ENCODE assay signal across 8 cellular contexts in genomic region chr19:35673121-35673804, GRCh38. TPM values are rescaled to one million over a fixed set of nuclear protein-coding genes. Genes with fewer than 3 reads are reported as not detected.
DNase-seq lines count a peak whose midpoint lies in the region; ATAC-seq, FAIRE-seq and TF ChIP-seq lines count a peak whose summit lies in the region.

No MANE protein-coding gene starts in this region.

- H3K27ac ChIP-seq in OCI-LY3 (ENCODE audit: low read length): no peak overlapping the region
- no peak overlapping the region for H3K27ac ChIP-seq in right atrium auricular region

- intact Hi-C loops in head of caudate nucleus (cut with DNase I): no loop called here

- FAIRE-seq in GM12892 (lab: Jason Lieb, UNC): peak; percentile 82

- H4K20me1 ChIP-seq in OCI-LY3 (ENCODE audit: insufficient read depth, low read length): no peaks in the 10 kb centered on the region

- H2AFZ ChIP-seq in OCI-LY3 (ENCODE audit: low read depth, low read length): peak overlapping the region; percentile 95

- H3K4me2 ChIP-seq in OCI-LY3 (ENCODE audit: low read length): peak overlapping the region; percentile 83

- peak overlapping the region; percentile 9 to 81 for H3K27ac Mint-ChIP-seq in activated naive CD4-positive, alpha-beta T cell treated with anti-CD3 and anti-CD28 coated beads, Interleukin-2, amount 50 U/mL, for 72 hours

- H3K4me1 ChIP-seq in OCI-LY3 (ENCODE audit: low read length) (no peaks in the 10 kb centered on the region), right atrium auricular region (peaks cover 0 to 9% of the 10 kb centered on the region in 2 donors)

- no peaks in the 10 kb centered on the region for H3K79me2 ChIP-seq in OCI-LY3 (ENCODE audit: low read length)

- H3K4me3 ChIP-seq in OCI-LY3 (ENCODE audit: low read length) (peak overlapping the region; percentile 83), right atrium auricular region (peak overlapping the region; percentile 2 to 31)

- no peak for TF ChIP-seq POLR2A in GM12892 (IDR thresholded peaks at IDR 0.05; ENCODE audit: low read depth, low read length)

- no peaks in the 10 kb centered on the region for H3K9me3 ChIP-seq in OCI-LY3 (ENCODE audit: insufficient read depth, low read length)
- no peaks in the 10 kb centered on the region for H3K9me3 ChIP-seq in right atrium auricular region

- peak; percentile 94 to 95 for ATAC-seq in activated naive CD4-positive, alpha-beta T cell treated with anti-CD3 and anti-CD28 coated beads, Interleukin-2, amount 50 U/mL, for 72 hours
- ATAC-seq in HG02763 (IDR thresholded peaks at IDR 0.05; ENCODE audit: unreplicated experiment): no peak

- peak overlapping the region; percentile 55 for H3K9ac ChIP-seq in OCI-LY3 (ENCODE audit: low read length)

- peak; percentile 49 for DNase-seq in GM12892 (ENCODE audit: insufficient read length)
- peak; percentile 64 to 67 for DNase-seq in activated naive CD4-positive, alpha-beta T cell treated with anti-CD3 and anti-CD28 coated beads, Interleukin-2, amount 50 U/mL, for 72 hours (ENCODE audit: low spot score in 2 of 2)
- DNase-seq in right atrium auricular region (ENCODE audit: low spot score): peak; percentile 60
- peak; percentile 41 to 55 (median 47) for DNase-seq in stimulated activated CD4-positive, alpha-beta T cell treated with anti-CD3 and anti-CD28 coated beads, Interleukin-12 subunit alpha, Interleukin-12 subunit beta, amount 100 ng/mL, for 48 hours (ENCODE audit: low read depth in 2 of 3, low spot score in 1 of 3)
- DNase-seq in amygdala (lab: John Stamatoyannopoulos, UW): no peak
- DNase-seq in head of caudate nucleus: no peak

- peaks cover 0 to 6% of the 10 kb centered on the region in 2 donors for H3K36me3 Mint-ChIP-seq in activated naive CD4-positive, alpha-beta T cell treated with anti-CD3 and anti-CD28 coated beads, Interleukin-2, amount 50 U/mL, for 72 hours

- TF ChIP-seq CTCF in OCI-LY3 (IDR thresholded peaks at IDR 0.05; ENCODE audit: low read depth, low read length) (no peak), right atrium auricular region (IDR thresholded peaks at IDR 0.05) (no peak)

- no peaks in the 10 kb centered on the region for H3K36me3 ChIP-seq in OCI-LY3 (replicated peaks; ENCODE audit: low read depth, low read length)
- no peaks in the 10 kb centered on the region for H3K36me3 ChIP-seq in right atrium auricular region

- H3K27me3 ChIP-seq in OCI-LY3 (ENCODE audit: low read depth, low read length): peaks cover 18% of the 10 kb centered on the region
- peaks cover 0 to 9% of the 10 kb centered on the region in 2 donors for H3K27me3 ChIP-seq in right atrium auricular region

- H3K9me3 Mint-ChIP-seq in activated naive CD4-positive, alpha-beta T cell treated with anti-CD3 and anti-CD28 coated beads, Interleukin-2, amount 50 U/mL, for 72 hours: no peaks in the 10 kb centered on the region

RNA-seq across cellular contexts. Expression of gene UPK1A, which starts 6.9 kb away (rescaled TPM):
- polyA plus RNA-seq in GM12892 (2012; ENCODE audit: missing spikeins): 0.21 TPM
- total RNA-seq in activated naive CD4-positive, alpha-beta T cell treated with anti-CD3 and anti-CD28 coated beads, Interleukin-2, amount 50 U/mL, for 72 hours: 1 to 10 TPM in 1 of 2 donors, not detected in 1; 4.4 TPM
- not detected for total RNA-seq in right atrium auricular region

RNA-seq across cellular contexts. Expression of gene COX6B1, which starts 25.1 kb away (rescaled TPM):
- polyA plus RNA-seq in GM12892 (2012; ENCODE audit: missing spikeins): 750 TPM
- total RNA-seq in activated naive CD4-positive, alpha-beta T cell treated with anti-CD3 and anti-CD28 coated beads, Interleukin-2, amount 50 U/mL, for 72 hours: 100 to 1,000 TPM; 445 to 472 TPM
- total RNA-seq in right atrium auricular region: 1,000 to 10,000 TPM; 1,397 to 1,663 TPM

RNA-seq across cellular contexts. Expression of gene ZBTB32, which starts 31.1 kb away (rescaled TPM):
- 38.5 TPM for polyA plus RNA-seq in GM12892 (2012; ENCODE audit: missing spikeins)
- 100 to 1,000 TPM; 181 to 198 TPM for total RNA-seq in activated naive CD4-positive, alpha-beta T cell treated with anti-CD3 and anti-CD28 coated beads, Interleukin-2, amount 50 U/mL, for 72 hours
- not detected for total RNA-seq in right atrium auricular region

RNA-seq across cellular contexts. Expression of gene ETV2, which starts 31.7 kb away (rescaled TPM):
- polyA plus RNA-seq in GM12892 (2012; ENCODE audit: missing spikeins): not detected
- under 1 TPM; 0.62 to 0.77 TPM for total RNA-seq in activated naive CD4-positive, alpha-beta T cell treated with anti-CD3 and anti-CD28 coated beads, Interleukin-2, amount 50 U/mL, for 72 hours
- total RNA-seq in right atrium auricular region: 1 to 10 TPM in 1 of 2 donors, not detected in 1; 1.2 TPM

RNA-seq across cellular contexts. Expression of gene RBM42, which starts 44.4 kb away (rescaled TPM):
- polyA plus RNA-seq in GM12892 (2012; ENCODE audit: missing spikeins): 21.1 TPM
- total RNA-seq in activated naive CD4-positive, alpha-beta T cell treated with anti-CD3 and anti-CD28 coated beads, Interleukin-2, amount 50 U/mL, for 72 hours: 10 to 100 TPM; 69.3 to 79.0 TPM
- total RNA-seq in right atrium auricular region: 10 to 100 TPM; 40.4 to 52.4 TPM

Comparison
In these comparisons a context has a peak if more than half of its experiments do, and no peak if none do; other contexts are left out.
1. DNase-seq: peak in GM12892 (single experiment), activated naive CD4-positive, alpha-beta T cell treated with anti-CD3 and anti-CD28 coated beads, Interleukin-2, amount 50 U/mL, for 72 hours (2 of 2), right atrium auricular region (single experiment) and stimulated activated CD4-positive, alpha-beta T cell treated with anti-CD3 and anti-CD28 coated beads, Interleukin-12 subunit alpha, Interleukin-12 subunit beta, amount 100 ng/mL, for 48 hours (3 of 3); none in amygdala (0 of 56) and head of caudate nucleus (0 of 42).
2. RNA of gene ZBTB32, which starts 31.1 kb away (total RNA-seq): 181 to 198 TPM in activated naive CD4-positive, alpha-beta T cell treated with anti-CD3 and anti-CD28 coated beads, Interleukin-2, amount 50 U/mL, for 72 hours; not detected in right atrium auricular region; every median in the first group is over 100 times any median in the second.